Comparison of ENCODE assay signal across 17 cellular contexts in genomic region chr18:58952303-58952702, GRCh38.
DNase-seq lines count a peak whose midpoint lies in the region; ATAC-seq, FAIRE-seq and TF ChIP-seq lines count a peak whose summit lies in the region.
"Had no signal": no experiment of that assay in that cellular context is flagged by ENCODE, and none has a peak within 500 bp of the region (broad histone marks: within the 10 kb centered on the region; RNA-seq: fewer than 3 reads in every experiment).

No MANE protein-coding gene starts in this region.

- H3K9me3 ChIP-seq in HepG2 (ENCODE audit: low read length) (no peaks in the 10 kb centered on the region), right lobe of liver (no peaks in the 10 kb centered on the region)
- H3K9me3 ChIP-seq: BLaER1 treated with 17β-estradiol and CSF1 and Interleukin-3, amounts not matched to agents 10 nM and 100 nM; SJSA1 had no signal

- H3K79me2 ChIP-seq in HepG2 (ENCODE audit: insufficient read depth, low read length) = no peaks in the 10 kb centered on the region

- TF ChIP-seq CTCF in HepG2 (CRISPR knock-in tag; IDR thresholded peaks at IDR 0.05) = no peak
- no peak for TF ChIP-seq CTCF in right lobe of liver (IDR thresholded peaks at IDR 0.05)
- no peak for TF ChIP-seq CTCF in WTC11 (IDR thresholded peaks at IDR 0.05)
- TF ChIP-seq CTCF in nephron progenitor cell (IDR thresholded peaks at IDR 0.05) = no peak
- no peak for TF ChIP-seq CTCF in GM10248 (IDR thresholded peaks at IDR 0.05; ENCODE audit: control extremely low read depth, extremely low read depth, low read depth, missing control alignments)

- intact Hi-C loops in HepG2 (cut with micrococcal nuclease; ENCODE audit: unreplicated experiment) = no loop called here
- intact Hi-C loops in right lobe of liver (cut with DNase I) = no loop called here

- TF ChIP-seq POLR2A in HepG2 (IDR thresholded peaks at IDR 0.05; ENCODE audit: insufficient read depth in 1 of 2, low read depth in 2 of 2, low read length in 2 of 2) (no peak), right lobe of liver (IDR thresholded peaks at IDR 0.05) (no peak)

- BruUV-seq in HepG2 (replicated peaks; lab: Mats Ljungman, UMichigan) = no TSS peak

- POLR2A ChIA-PET in HepG2 (lab: Yijun Ruan, JAX) (no interaction called here), WTC11 (lab: Charles Lee) (no interaction called here), GM10248 (lab: Yijun Ruan, JAX) (no interaction called here)

- no peak for TF ChIP-seq RAD21 in HepG2 (CRISPR knock-in tag; IDR thresholded peaks at IDR 0.05)

- H2AFZ ChIP-seq in HepG2 (ENCODE audit: low read length) = no peak overlapping the region
- H2AFZ ChIP-seq: GM23248, PC-9 had no signal

- H3K4me3 ChIP-seq in HepG2 (replicated peaks in 1 of 3; ENCODE audit: insufficient read depth in 1 of 3, low read depth in 2 of 3, low read length in 3 of 3) (no peak overlapping the region), right lobe of liver (no peak overlapping the region)
- H3K4me3 ChIP-seq: BLaER1 treated with 17β-estradiol and CSF1 and Interleukin-3, amounts not matched to agents 10 nM and 100 nM; GM23248; K562; PC-9; SJSA1 had no signal

- ATAC-seq in HepG2 = no peak
- ATAC-seq in right lobe of liver = no peak
- no peak for ATAC-seq in WTC11
- ATAC-seq: K562 had no signal

- H3K36me3 Mint-ChIP-seq in WTC11 (peaks cover 73% of the 10 kb centered on the region), nephron progenitor cell (ENCODE audit: low read depth) (peaks cover 63% of the 10 kb centered on the region)

- peaks cover 17% of the 10 kb centered on the region for H3K4me1 ChIP-seq in HepG2 (ENCODE audit: insufficient read depth, low read length)
- H3K4me1 ChIP-seq in right lobe of liver = peaks cover 0 to 16% (median 3%) of the 10 kb centered on the region in 4 donors
- H3K4me1 ChIP-seq: SJSA1 had no signal

- H3K27ac Mint-ChIP-seq in WTC11 (peak overlapping the region; percentile 82), nephron progenitor cell (peak overlapping the region; percentile 97)

- no peaks in the 10 kb centered on the region for H3K9me3 Mint-ChIP-seq in WTC11
- H3K9me3 Mint-ChIP-seq in nephron progenitor cell = no peaks in the 10 kb centered on the region

- H3K4me1 Mint-ChIP-seq in WTC11 = peaks cover 11% of the 10 kb centered on the region
- peaks cover under 1% of the 10 kb centered on the region for H3K4me1 Mint-ChIP-seq in nephron progenitor cell

- 29% methylated on average over 3 of the region's 3 CpGs for WGBS in HepG2 (ENCODE audit: low lambda C conversion rate)
- 84% methylated on average over 3 of the region's 3 CpGs for WGBS in right lobe of liver (ENCODE audit: insufficient coverage, low coverage, low lambda C conversion rate, missing lambda C conversion rate)

- H3K27ac ChIP-seq in HepG2 (ENCODE audit: extremely low read length, insufficient read depth, low read length) (no peak overlapping the region), right lobe of liver (no peak overlapping the region)
- H3K27ac ChIP-seq: BLaER1 treated with 17β-estradiol and CSF1 and Interleukin-3, amounts not matched to agents 10 nM and 100 nM; GM23248; PC-9; SJSA1 had no signal

- H3K27me3 Mint-ChIP-seq in WTC11 (ENCODE audit: low read depth) = no peaks in the 10 kb centered on the region
- peaks cover 2% of the 10 kb centered on the region for H3K27me3 Mint-ChIP-seq in nephron progenitor cell (ENCODE audit: low read depth, poor library complexity)

- no peaks in the 10 kb centered on the region for H3K27me3 ChIP-seq in HepG2 (ENCODE audit: control insufficient read depth in 1 of 2, insufficient read depth in 2 of 2, low read length in 2 of 2)
- H3K27me3 ChIP-seq in right lobe of liver = no peaks in the 10 kb centered on the region
- H3K27me3 ChIP-seq: BLaER1 treated with 17β-estradiol and CSF1 and Interleukin-3, amounts not matched to agents 10 nM and 100 nM; SJSA1 had no signal

- H3K36me3 ChIP-seq in HepG2 (replicated peaks in 1 of 2; ENCODE audit: control insufficient read depth in 1 of 2, insufficient read depth in 2 of 2, low read length in 2 of 2) (no peaks in the 10 kb centered on the region), right lobe of liver (no peaks in the 10 kb centered on the region)
- H3K36me3 ChIP-seq: BLaER1 treated with 17β-estradiol and CSF1 and Interleukin-3, amounts not matched to agents 10 nM and 100 nM had no signal

- H3K9ac ChIP-seq in HepG2 (ENCODE audit: insufficient read depth, low read depth, low read length) = no peak overlapping the region
- H3K9ac ChIP-seq: BLaER1 treated with 17β-estradiol and CSF1 and Interleukin-3, amounts not matched to agents 10 nM and 100 nM; GM23248 had no signal

- H3K4me3 Mint-ChIP-seq in WTC11 (no peak overlapping the region), nephron progenitor cell (no peak overlapping the region)

- no peak for DNase-seq in HepG2 (ENCODE audit: low spot score)
- no peak for DNase-seq in right lobe of liver
- DNase-seq in WTC11 (ENCODE audit: low spot score) = no peak
- no peak for DNase-seq in nephron progenitor cell
- no peak for DNase-seq in NCI-H526 treated with DMSO at 0.1 percent for 48 hours (lab: John Stamatoyannopoulos, UW)
- DNase-seq in COLO829 (ENCODE audit: low spot score) = no peak
- no peak for DNase-seq in NCI-H510A treated with DMSO at 0.1 percent for 48 hours (lab: John Stamatoyannopoulos, UW)
- no peak for DNase-seq in GM10248 (ENCODE audit: extremely low spot score)
- DNase-seq: GM23248, NCI-H187 treated with DMSO at 0.1 percent for 48 hours, NCI-H2171, NCI-H446 treated with DMSO at 0.1 percent for 48 hours, NCI-H774, PC-9 had no signal

- FAIRE-seq in HepG2 (lab: Jason Lieb, UNC) = no peak
- FAIRE-seq: K562 had no signal

- H3K4me2 ChIP-seq in HepG2 (ENCODE audit: low read depth, low read length) = no peak overlapping the region
- H3K4me2 ChIP-seq: BLaER1 treated with 17β-estradiol and CSF1 and Interleukin-3, amounts not matched to agents 10 nM and 100 nM; PC-9 had no signal

- TF ChIP-seq EP300 in HepG2 (IDR thresholded peaks at IDR 0.05; ENCODE audit: low read depth in 2 of 2, low read length in 2 of 2) = no peak
- TF ChIP-seq EP300 in HepG2 (CRISPR knock-in tag; IDR thresholded peaks at IDR 0.05; ENCODE audit: borderline replicate concordance) = no peak

- no peaks in the 10 kb centered on the region for H4K20me1 ChIP-seq in HepG2 (ENCODE audit: insufficient read depth, low read length)
- H4K20me1 ChIP-seq: BLaER1 treated with 17β-estradiol and CSF1 and Interleukin-3, amounts not matched to agents 10 nM and 100 nM had no signal

- CTCF ChIA-PET in HepG2 (lab: Yijun Ruan, JAX; ENCODE audit: low intra/inter-chr PET ratio, low total read pairs) = no interaction called here
- CTCF ChIA-PET in WTC11 (lab: Charles Lee) = no interaction called here
- CTCF ChIA-PET in GM10248 (lab: Yijun Ruan, JAX) = interaction anchor here (1.6 to 1.9 kb wide), 2 partner anchors 8 kb away, joined by 4 to 8 read pairs; no protein-coding TSS in a partner anchor

- in situ Hi-C loops in HepG2 (cut with HindIII; ENCODE audit: extremely low pct_ligation_motif_present, low pct_unique_long_range_greater_than_20kb) = no loop called here

TF ChIP-seq in HepG2, 621 proteins besides CTCF, POLR2A, EP300 and RAD21:
- TF ChIP-seq ZNF121 (CRISPR knock-in tag; IDR thresholded peaks at IDR 0.05) (0 out of 2 replicates have a peak, but pooled peaks have one; percentile 36), REL (CRISPR knock-in tag; conservative IDR thresholded peaks at IDR 0.05) (no peak)

TF ChIP-seq in WTC11, 78 proteins besides CTCF, POLR2A, EP300 and RAD21:
- peak; percentile 73; the same call in 1 of the 2 replicates for TF ChIP-seq ZNF121 (CRISPR knock-in tag; IDR thresholded peaks at IDR 0.05)
- no peak for TF ChIP-seq ATF1 (CRISPR knock-in tag; IDR thresholded peaks at IDR 0.05)

Comparison
In these comparisons a context has a peak if more than half of its experiments do, and no peak if none do; other contexts are left out.
1. Of the 50 proteins assayed by ChIP-seq in both HepG2 and WTC11: peak only in HepG2: none; only in WTC11: none; in both: ZNF121; in neither: 49.